ENCODE assay signal across 21 cellular contexts in the genomic region with DNA sequence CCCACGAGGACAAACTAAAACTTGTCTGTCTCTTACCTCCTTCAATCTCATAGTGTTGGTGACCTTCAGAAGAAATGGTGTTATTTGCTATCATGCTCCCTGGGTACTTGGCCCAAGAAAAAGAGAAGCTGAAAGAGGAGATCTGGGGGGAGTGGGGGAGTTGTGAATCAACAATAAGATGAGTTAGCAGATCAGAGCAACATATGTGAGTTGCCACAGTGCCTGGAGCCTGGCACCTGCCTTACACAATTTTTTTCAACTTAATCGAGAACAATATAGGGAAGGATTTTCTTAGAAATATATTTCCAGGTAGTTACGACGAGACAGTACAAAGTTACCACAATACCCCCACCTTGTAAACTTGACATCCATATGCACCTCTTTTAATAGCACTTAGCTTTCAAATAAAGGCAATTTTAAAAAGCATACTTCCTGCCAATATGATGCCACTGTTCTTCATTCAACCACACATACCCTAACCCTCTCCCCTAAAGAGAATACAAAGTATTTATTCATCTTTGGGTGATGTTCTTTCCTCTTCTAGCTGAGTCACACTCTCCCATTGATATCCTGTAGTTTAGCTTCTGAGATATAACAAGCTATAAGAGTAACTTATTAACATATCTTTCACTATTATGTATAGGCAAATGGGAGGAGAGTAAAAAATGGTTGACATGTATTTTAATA.
DNase-seq lines count a peak whose midpoint lies in the region; ATAC-seq and TF ChIP-seq lines count a peak whose summit lies in the region.
"Had no signal": no experiment of that assay in that cellular context is flagged by ENCODE, and none has a peak within 500 bp of the region (broad histone marks: within the 10 kb centered on the region; RNA-seq: fewer than 3 reads in every experiment).

No MANE protein-coding gene starts in this region.

- H4K91ac ChIP-seq in neuronal stem cell (ENCODE audit: low read depth, low read length, poor library complexity), result no peak overlapping the region

- no peak for DNase-seq in activated T-cell treated with anti-CD3 and anti-CD28 coated beads, Interleukin-2, amount 50 U/mL, for 72 hours
- DNase-seq in activated T-cell treated with anti-CD3 and anti-CD28 coated beads, Interleukin-2, amount 50 U/mL, for 1 hour, result no peak
- DNase-seq in esophagus muscularis mucosa (ENCODE audit: extremely low spot score) (no peak), neuronal stem cell (ENCODE audit: low spot score) (no peak)
- DNase-seq: ACHN; activated CD4-positive, alpha-beta T cell treated with anti-CD3 and anti-CD28 coated beads for 48 hours; DMS53; KG1; NCI-H1092 treated with DMSO at 0.1 percent for 48 hours; NCI-H526 treated with DMSO at 0.1 percent for 48 hours; SHP77 treated with DMSO at 0.1 percent for 48 hours; stimulated activated CD4-positive, alpha-beta T cell treated with anti-CD3 and anti-CD28 coated beads, Interleukin-15, amount 100 ng/mL, for 24 hours; T-helper 9 cell; upper lobe of left lung had no signal

- H3K4me1 Mint-ChIP-seq in activated T-cell treated with anti-CD3 and anti-CD28 coated beads, Interleukin-2, amount 50 U/mL, for 72 hours (ENCODE audit: low read depth), result peaks cover 42% of the 10 kb centered on the region
- H3K4me1 Mint-ChIP-seq in T-helper 1 cell treated with Interleukin-12 subunit alpha and Interleukin-12 subunit beta and Interleukin-4 antibody, amounts not matched to agents 30 μg/mL and 1 μg/mL, for 36 hours (ENCODE audit: low read depth), result peaks cover 45% of the 10 kb centered on the region
- H3K4me1 Mint-ChIP-seq: neural progenitor cell; stimulated activated effector memory CD8-positive, alpha-beta T cell treated with anti-CD3 and anti-CD28 coated beads, Interleukin-12 subunit alpha, Interleukin-12 subunit beta, amount 100 ng/mL, for 72 hours had no signal

- 74% methylated on average over 4 of the region's 4 CpGs for WGBS in esophagus muscularis mucosa
- WGBS in thymus, result 7% methylated on average over 4 of the region's 4 CpGs
- no CpG with 5 or more reads among the region's 4 CpGs for WGBS in neuronal stem cell (ENCODE audit: extremely low coverage in 2 of 2, insufficient read length in 2 of 2, insufficient replicate concordance in 1 of 2), 2 donors

- H3K27me3 ChIP-seq in esophagus muscularis mucosa (no peaks in the 10 kb centered on the region), thymus (ENCODE audit: control insufficient read depth, insufficient read depth) (no peaks in the 10 kb centered on the region), neuronal stem cell (ENCODE audit: control insufficient read depth in 3 of 3, insufficient read depth in 3 of 3, low read depth in 1 of 3, low read length in 3 of 3) (no peaks in the 10 kb centered on the region)
- H3K27me3 ChIP-seq: neural progenitor cell, upper lobe of left lung had no signal

- no peak overlapping the region for H4K8ac ChIP-seq in neuronal stem cell (ENCODE audit: low read depth, low read length)

- no peak overlapping the region for H2AFZ ChIP-seq in neuronal stem cell (ENCODE audit: low read length)
- H2AFZ ChIP-seq: neural progenitor cell had no signal

- H3K4me3 Mint-ChIP-seq in activated T-cell treated with anti-CD3 and anti-CD28 coated beads, Interleukin-2, amount 50 U/mL, for 72 hours, result peak overlapping the region; percentile 72 to 91
- H3K4me3 Mint-ChIP-seq in T-helper 1 cell treated with Interleukin-12 subunit alpha and Interleukin-12 subunit beta and Interleukin-4 antibody, amounts not matched to agents 30 μg/mL and 1 μg/mL, for 36 hours, result peak overlapping the region; percentile 80
- H3K4me3 Mint-ChIP-seq: neural progenitor cell; stimulated activated effector memory CD8-positive, alpha-beta T cell treated with anti-CD3 and anti-CD28 coated beads, Interleukin-12 subunit alpha, Interleukin-12 subunit beta, amount 100 ng/mL, for 72 hours had no signal

- intact Hi-C loops in esophagus muscularis mucosa (cut with DNase I), result no loop called here

- no peak overlapping the region for H3K14ac ChIP-seq in neuronal stem cell (ENCODE audit: low read length)

- no peak overlapping the region for H3K23ac ChIP-seq in neuronal stem cell (ENCODE audit: low read depth, low read length, poor library complexity)

- no peak overlapping the region for H3K9ac ChIP-seq in neuronal stem cell (ENCODE audit: low read depth, low read length, poor library complexity)
- H3K9ac ChIP-seq: neural progenitor cell had no signal

- no peak for TF ChIP-seq POLR2A in esophagus muscularis mucosa (IDR thresholded peaks at IDR 0.05; ENCODE audit: low read depth)

- peak overlapping the region; percentile 79 for H3K27ac Mint-ChIP-seq in activated T-cell treated with anti-CD3 and anti-CD28 coated beads, Interleukin-2, amount 50 U/mL, for 72 hours
- H3K27ac Mint-ChIP-seq in T-helper 1 cell treated with Interleukin-12 subunit alpha and Interleukin-12 subunit beta and Interleukin-4 antibody, amounts not matched to agents 30 μg/mL and 1 μg/mL, for 36 hours, result peak overlapping the region; percentile 94
- H3K27ac Mint-ChIP-seq: neural progenitor cell; stimulated activated effector memory CD8-positive, alpha-beta T cell treated with anti-CD3 and anti-CD28 coated beads, Interleukin-12 subunit alpha, Interleukin-12 subunit beta, amount 100 ng/mL, for 72 hours had no signal

- H2BK120ac ChIP-seq in neuronal stem cell (ENCODE audit: low read depth, low read length), result no peak overlapping the region

- H3K9me3 Mint-ChIP-seq in activated T-cell treated with anti-CD3 and anti-CD28 coated beads, Interleukin-2, amount 50 U/mL, for 72 hours, result no peaks in the 10 kb centered on the region
- H3K9me3 Mint-ChIP-seq in T-helper 1 cell treated with Interleukin-12 subunit alpha and Interleukin-12 subunit beta and Interleukin-4 antibody, amounts not matched to agents 30 μg/mL and 1 μg/mL, for 36 hours, result no peaks in the 10 kb centered on the region
- H3K9me3 Mint-ChIP-seq: neural progenitor cell; stimulated activated effector memory CD8-positive, alpha-beta T cell treated with anti-CD3 and anti-CD28 coated beads, Interleukin-12 subunit alpha, Interleukin-12 subunit beta, amount 100 ng/mL, for 72 hours had no signal

- H3K18ac ChIP-seq in neuronal stem cell (ENCODE audit: low read length), result no peak overlapping the region

- H3K4me3 ChIP-seq in esophagus muscularis mucosa, result no peak overlapping the region
- H3K4me3 ChIP-seq in thymus (ENCODE audit: low read length), result no peak overlapping the region
- no peak overlapping the region for H3K4me3 ChIP-seq in neuronal stem cell (ENCODE audit: low read length in 2 of 2)
- H3K4me3 ChIP-seq: neural progenitor cell, upper lobe of left lung had no signal

- H2AK5ac ChIP-seq in neuronal stem cell (ENCODE audit: low read depth, low read length), result no peak overlapping the region

- no peak for TF ChIP-seq CTCF in esophagus muscularis mucosa (IDR thresholded peaks at IDR 0.05)

- peaks cover 0 to 19% (median 3%) of the 10 kb centered on the region in 4 donors for H3K4me1 ChIP-seq in esophagus muscularis mucosa
- H3K4me1 ChIP-seq in thymus (ENCODE audit: control insufficient read depth, insufficient read depth, low read length), result peaks cover 29% of the 10 kb centered on the region
- H3K4me1 ChIP-seq in neuronal stem cell (ENCODE audit: control insufficient read depth in 2 of 2, insufficient read depth in 1 of 2, low read depth in 1 of 2, low read length in 2 of 2), result no peaks in the 10 kb centered on the region
- H3K4me1 ChIP-seq: neural progenitor cell, upper lobe of left lung had no signal

- no peak overlapping the region for H2BK12ac ChIP-seq in neuronal stem cell (ENCODE audit: low read length)

- H2BK5ac ChIP-seq in neuronal stem cell (ENCODE audit: low read length), result no peak overlapping the region

- no peaks in the 10 kb centered on the region for H3K36me3 ChIP-seq in esophagus muscularis mucosa
- no peaks in the 10 kb centered on the region for H3K36me3 ChIP-seq in thymus (ENCODE audit: control insufficient read depth, insufficient read depth)
- H3K36me3 ChIP-seq in neuronal stem cell (replicated peaks in 1 of 2; ENCODE audit: control insufficient read depth in 2 of 2, insufficient read depth in 2 of 2, low read length in 2 of 2), result no peaks in the 10 kb centered on the region
- H3K36me3 ChIP-seq: neural progenitor cell, upper lobe of left lung had no signal

- no peak overlapping the region for H2BK15ac ChIP-seq in neuronal stem cell (ENCODE audit: low read length)

- no peaks in the 10 kb centered on the region for H3K27me3 Mint-ChIP-seq in activated T-cell treated with anti-CD3 and anti-CD28 coated beads, Interleukin-2, amount 50 U/mL, for 72 hours (ENCODE audit: low read depth)
- no peaks in the 10 kb centered on the region for H3K27me3 Mint-ChIP-seq in T-helper 1 cell treated with Interleukin-12 subunit alpha and Interleukin-12 subunit beta and Interleukin-4 antibody, amounts not matched to agents 30 μg/mL and 1 μg/mL, for 36 hours (ENCODE audit: low read depth)

- H3K79me1 ChIP-seq in neuronal stem cell (ENCODE audit: low read depth, low read length), result no peaks in the 10 kb centered on the region

- peak; percentile 37 to 54 for ATAC-seq in activated T-cell treated with anti-CD3 and anti-CD28 coated beads, Interleukin-2, amount 50 U/mL, for 72 hours (replicated peaks in 1 of 2)
- ATAC-seq in GM18520 (IDR thresholded peaks at IDR 0.05; ENCODE audit: unreplicated experiment) (no peak), HG03097 (IDR thresholded peaks at IDR 0.05; ENCODE audit: low FRiP score, unreplicated experiment) (no peak)
- ATAC-seq: stimulated activated effector memory CD8-positive, alpha-beta T cell treated with anti-CD3 and anti-CD28 coated beads, Interleukin-12 subunit alpha, Interleukin-12 subunit beta, amount 100 ng/mL, for 72 hours had no signal

- H3K4ac ChIP-seq in neuronal stem cell (ENCODE audit: low read length), result no peak overlapping the region

- TF ChIP-seq EP300 in esophagus muscularis mucosa (IDR thresholded peaks at IDR 0.05), result no peak

- H3K27ac ChIP-seq in esophagus muscularis mucosa (replicated peaks in 1 of 4), result peak overlapping the region; percentile 54 to 73 (median 70)
- H3K27ac ChIP-seq in thymus (ENCODE audit: low read depth), result peak overlapping the region; percentile 60
- no peak overlapping the region for H3K27ac ChIP-seq in neuronal stem cell (replicated peaks; ENCODE audit: low read length)
- H3K27ac ChIP-seq: C4-2B, neural progenitor cell had no signal

- H3K36me3 Mint-ChIP-seq in activated T-cell treated with anti-CD3 and anti-CD28 coated beads, Interleukin-2, amount 50 U/mL, for 72 hours (ENCODE audit: insufficient read depth in 2 of 2), result no peaks in the 10 kb centered on the region
- peaks cover 2% of the 10 kb centered on the region for H3K36me3 Mint-ChIP-seq in T-helper 1 cell treated with Interleukin-12 subunit alpha and Interleukin-12 subunit beta and Interleukin-4 antibody, amounts not matched to agents 30 μg/mL and 1 μg/mL, for 36 hours (ENCODE audit: low read depth)
- H3K36me3 Mint-ChIP-seq: neural progenitor cell had no signal

- H3K9me3 ChIP-seq in esophagus muscularis mucosa, result no peaks in the 10 kb centered on the region
- H3K9me3 ChIP-seq in thymus (ENCODE audit: control insufficient read depth), result no peaks in the 10 kb centered on the region
- no peaks in the 10 kb centered on the region for H3K9me3 ChIP-seq in neuronal stem cell (replicated peaks in 1 of 2; ENCODE audit: control insufficient read depth in 2 of 2, insufficient read depth in 1 of 2, low read depth in 1 of 2, low read length in 2 of 2)
- H3K9me3 ChIP-seq: upper lobe of left lung had no signal

- no peak overlapping the region for H3K4me2 ChIP-seq in neuronal stem cell (ENCODE audit: insufficient read depth, low read length, poor library complexity, severe bottlenecking)
- H3K4me2 ChIP-seq: neural progenitor cell had no signal

Comparison
In these comparisons a context has a peak if more than half of its experiments do, and no peak if none do; other contexts are left out.
1. ATAC-seq: peak in activated T-cell treated with anti-CD3 and anti-CD28 coated beads, Interleukin-2, amount 50 U/mL, for 72 hours (2 of 2); none in GM18520 (single experiment) and HG03097 (single experiment).